1 cellular context compared by ENCODE assay signal in the genomic region with DNA sequence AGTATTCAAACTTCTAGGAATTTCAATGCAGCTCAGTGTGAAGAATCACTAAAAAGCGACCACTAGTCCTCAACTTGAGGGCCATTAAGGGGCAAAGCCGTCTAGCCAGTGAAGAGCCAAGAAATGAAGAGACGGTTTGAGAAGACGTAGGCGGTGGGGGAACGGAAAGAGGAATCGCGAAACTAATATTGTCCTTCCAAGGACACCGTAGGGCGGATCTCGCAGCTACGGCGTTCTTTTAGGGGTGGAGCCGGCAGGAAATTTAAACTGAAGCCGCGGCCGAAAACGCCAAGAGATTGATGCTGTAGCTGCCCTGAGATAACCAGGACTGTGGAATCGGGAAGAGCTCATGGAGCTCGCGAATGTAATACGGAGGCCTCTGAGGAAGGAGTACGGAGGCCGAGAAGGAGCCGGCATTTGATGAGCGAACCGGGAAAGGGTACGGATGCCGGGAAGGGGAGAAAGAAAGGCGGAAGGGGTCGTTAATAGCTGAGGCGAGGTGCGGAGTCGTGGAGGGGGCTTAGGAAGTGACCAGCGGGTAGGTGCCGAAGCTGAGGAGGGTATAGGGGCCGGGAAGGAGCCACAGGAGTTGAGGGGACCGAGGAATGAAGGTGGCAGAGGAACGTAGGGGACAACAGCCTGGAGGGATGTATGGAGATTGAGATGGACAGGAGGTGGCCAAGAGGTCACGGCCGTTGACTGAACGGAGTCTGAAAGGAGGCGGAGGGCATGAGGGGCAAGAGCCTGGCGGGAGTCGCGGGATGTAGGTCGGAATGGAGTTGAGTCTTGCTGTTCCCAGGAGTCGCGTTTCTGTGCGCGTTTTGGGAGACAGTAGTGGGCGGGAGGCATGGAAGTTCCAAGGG.
TF ChIP-seq lines count a peak whose summit lies in the region.

A gene with protein sequence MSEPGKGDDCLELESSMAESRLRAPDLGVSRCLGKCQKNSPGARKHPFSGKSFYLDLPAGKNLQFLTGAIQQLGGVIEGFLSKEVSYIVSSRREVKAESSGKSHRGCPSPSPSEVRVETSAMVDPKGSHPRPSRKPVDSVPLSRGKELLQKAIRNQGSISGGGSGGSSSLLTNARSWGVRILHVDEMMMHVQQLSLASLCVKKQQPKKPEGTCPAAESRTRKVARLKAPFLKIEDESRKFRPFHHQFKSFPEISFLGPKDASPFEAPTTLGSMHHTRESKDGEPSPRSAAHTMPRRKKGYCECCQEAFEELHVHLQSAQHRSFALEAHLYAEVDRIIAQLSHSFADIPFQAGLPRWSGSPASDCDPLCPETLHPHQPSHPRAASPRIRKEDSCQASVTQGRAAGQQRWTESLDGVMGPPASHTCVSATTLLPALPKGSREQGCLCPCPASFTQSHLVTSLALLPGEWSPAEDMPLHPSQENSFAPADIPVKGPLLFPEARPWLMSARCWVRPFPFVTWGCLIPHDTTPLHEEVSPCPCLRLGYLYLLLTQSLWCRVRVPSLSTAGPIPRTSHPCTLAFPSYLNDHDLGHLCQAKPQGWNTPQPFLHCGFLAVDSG (plus strand): TSS at position 265 of the 863 bp plus-strand sequence. CDS start 156 bp downstream, at position 421.

TF ChIP-seq in HepG2, 621 proteins besides CTCF, POLR2A, EP300 and RAD21 (continued from another document and continues in another):
- TF ChIP-seq, protein P1, sequence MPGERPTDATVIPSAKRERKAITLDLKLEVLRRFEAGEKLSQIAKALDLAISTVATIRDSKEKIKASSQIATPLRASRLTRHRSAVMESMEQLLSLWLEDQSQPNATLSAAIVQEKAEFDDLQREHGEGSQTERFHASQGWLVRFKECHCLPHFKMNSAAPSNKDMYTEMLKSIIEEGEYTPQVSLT (CRISPR knock-in tag; IDR thresholded peaks at IDR 0.05; ENCODE audit: borderline replicate concordance, low read depth) = no peak
- TF ChIP-seq NFIB (CRISPR knock-in tag; IDR thresholded peaks at IDR 0.05; ENCODE audit: borderline replicate concordance) = no peak
- TF ChIP-seq FOXA3 (CRISPR knock-in tag; IDR thresholded peaks at IDR 0.05) = peak; percentile 59
- TF ChIP-seq, protein P2, sequence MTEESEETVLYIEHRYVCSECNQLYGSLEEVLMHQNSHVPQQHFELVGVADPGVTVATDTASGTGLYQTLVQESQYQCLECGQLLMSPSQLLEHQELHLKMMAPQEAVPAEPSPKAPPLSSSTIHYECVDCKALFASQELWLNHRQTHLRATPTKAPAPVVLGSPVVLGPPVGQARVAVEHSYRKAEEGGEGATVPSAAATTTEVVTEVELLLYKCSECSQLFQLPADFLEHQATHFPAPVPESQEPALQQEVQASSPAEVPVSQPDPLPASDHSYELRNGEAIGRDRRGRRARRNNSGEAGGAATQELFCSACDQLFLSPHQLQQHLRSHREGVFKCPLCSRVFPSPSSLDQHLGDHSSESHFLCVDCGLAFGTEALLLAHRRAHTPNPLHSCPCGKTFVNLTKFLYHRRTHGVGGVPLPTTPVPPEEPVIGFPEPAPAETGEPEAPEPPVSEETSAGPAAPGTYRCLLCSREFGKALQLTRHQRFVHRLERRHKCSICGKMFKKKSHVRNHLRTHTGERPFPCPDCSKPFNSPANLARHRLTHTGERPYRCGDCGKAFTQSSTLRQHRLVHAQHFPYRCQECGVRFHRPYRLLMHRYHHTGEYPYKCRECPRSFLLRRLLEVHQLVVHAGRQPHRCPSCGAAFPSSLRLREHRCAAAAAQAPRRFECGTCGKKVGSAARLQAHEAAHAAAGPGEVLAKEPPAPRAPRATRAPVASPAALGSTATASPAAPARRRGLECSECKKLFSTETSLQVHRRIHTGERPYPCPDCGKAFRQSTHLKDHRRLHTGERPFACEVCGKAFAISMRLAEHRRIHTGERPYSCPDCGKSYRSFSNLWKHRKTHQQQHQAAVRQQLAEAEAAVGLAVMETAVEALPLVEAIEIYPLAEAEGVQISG (CRISPR knock-in tag; IDR thresholded peaks at IDR 0.05) = peak; percentile 83
- TF ChIP-seq, protein P3, sequence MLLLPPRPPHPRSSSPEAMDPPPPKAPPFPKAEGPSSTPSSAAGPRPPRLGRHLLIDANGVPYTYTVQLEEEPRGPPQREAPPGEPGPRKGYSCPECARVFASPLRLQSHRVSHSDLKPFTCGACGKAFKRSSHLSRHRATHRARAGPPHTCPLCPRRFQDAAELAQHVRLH (CRISPR knock-in tag; IDR thresholded peaks at IDR 0.05; ENCODE audit: borderline replicate concordance, low read depth) = peak; percentile 83; the same call in 1 of the 2 replicates
- peak; percentile 53; the same call in 1 of the 2 replicates for TF ChIP-seq SP2 (CRISPR knock-in tag; IDR thresholded peaks at IDR 0.05)
- TF ChIP-seq, protein P4, sequence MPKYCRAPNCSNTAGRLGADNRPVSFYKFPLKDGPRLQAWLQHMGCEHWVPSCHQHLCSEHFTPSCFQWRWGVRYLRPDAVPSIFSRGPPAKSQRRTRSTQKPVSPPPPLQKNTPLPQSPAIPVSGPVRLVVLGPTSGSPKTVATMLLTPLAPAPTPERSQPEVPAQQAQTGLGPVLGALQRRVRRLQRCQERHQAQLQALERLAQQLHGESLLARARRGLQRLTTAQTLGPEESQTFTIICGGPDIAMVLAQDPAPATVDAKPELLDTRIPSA (CRISPR knock-in tag; IDR thresholded peaks at IDR 0.05; ENCODE audit: borderline replicate concordance) = peak; percentile 85; the same call in 1 of the 2 replicates
- peak; percentile 41; the same call in 1 of the 2 replicates for TF ChIP-seq MAZ (IDR thresholded peaks at IDR 0.05; ENCODE audit: borderline replicate concordance, low read depth, low read length)
- TF ChIP-seq MAZ (CRISPR knock-in tag; IDR thresholded peaks at IDR 0.05; ENCODE audit: low read depth) = no peak; the same call in 1 of the 2 replicates
- TF ChIP-seq ZNF232 (CRISPR knock-in tag; IDR thresholded peaks at IDR 0.05; ENCODE audit: borderline replicate concordance) = peak; percentile 65; the same call in 1 of the 2 replicates
- peak; percentile 64; the same call in 1 of the 2 replicates for TF ChIP-seq PPARG (CRISPR knock-in tag; conservative IDR thresholded peaks at IDR 0.05)
- TF ChIP-seq KLF15 (CRISPR knock-in tag; IDR thresholded peaks at IDR 0.05; ENCODE audit: borderline replicate concordance) = peak; percentile 46; the same call in 1 of the 2 replicates
- TF ChIP-seq, protein P5, sequence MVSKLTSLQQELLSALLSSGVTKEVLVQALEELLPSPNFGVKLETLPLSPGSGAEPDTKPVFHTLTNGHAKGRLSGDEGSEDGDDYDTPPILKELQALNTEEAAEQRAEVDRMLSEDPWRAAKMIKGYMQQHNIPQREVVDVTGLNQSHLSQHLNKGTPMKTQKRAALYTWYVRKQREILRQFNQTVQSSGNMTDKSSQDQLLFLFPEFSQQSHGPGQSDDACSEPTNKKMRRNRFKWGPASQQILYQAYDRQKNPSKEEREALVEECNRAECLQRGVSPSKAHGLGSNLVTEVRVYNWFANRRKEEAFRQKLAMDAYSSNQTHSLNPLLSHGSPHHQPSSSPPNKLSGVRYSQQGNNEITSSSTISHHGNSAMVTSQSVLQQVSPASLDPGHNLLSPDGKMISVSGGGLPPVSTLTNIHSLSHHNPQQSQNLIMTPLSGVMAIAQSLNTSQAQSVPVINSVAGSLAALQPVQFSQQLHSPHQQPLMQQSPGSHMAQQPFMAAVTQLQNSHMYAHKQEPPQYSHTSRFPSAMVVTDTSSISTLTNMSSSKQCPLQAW (CRISPR knock-in tag; IDR thresholded peaks at IDR 0.05) = peak; percentile 96
- no peak for TF ChIP-seq ZNF34 (CRISPR knock-in tag; IDR thresholded peaks at IDR 0.05; ENCODE audit: borderline replicate concordance)
- TF ChIP-seq ZNF264 (CRISPR knock-in tag; IDR thresholded peaks at IDR 0.05) = no peak
- TF ChIP-seq, protein P6, sequence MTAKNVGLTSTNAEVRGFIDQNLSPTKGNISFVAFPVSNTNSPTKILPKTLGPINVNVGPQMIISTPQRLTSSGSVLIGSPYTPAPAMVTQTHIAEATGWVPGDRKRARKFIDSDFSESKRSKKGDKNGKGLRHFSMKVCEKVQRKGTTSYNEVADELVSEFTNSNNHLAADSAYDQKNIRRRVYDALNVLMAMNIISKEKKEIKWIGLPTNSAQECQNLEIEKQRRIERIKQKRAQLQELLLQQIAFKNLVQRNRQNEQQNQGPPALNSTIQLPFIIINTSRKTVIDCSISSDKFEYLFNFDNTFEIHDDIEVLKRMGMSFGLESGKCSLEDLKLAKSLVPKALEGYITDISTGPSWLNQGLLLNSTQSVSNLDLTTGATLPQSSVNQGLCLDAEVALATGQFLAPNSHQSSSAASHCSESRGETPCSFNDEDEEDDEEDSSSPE (CRISPR knock-in tag; IDR thresholded peaks at IDR 0.05) = peak; percentile 98
- TF ChIP-seq ZNF768 (CRISPR knock-in tag; IDR thresholded peaks at IDR 0.05) = peak; percentile 29; the same call in 1 of the 2 replicates
- TF ChIP-seq, protein P7, sequence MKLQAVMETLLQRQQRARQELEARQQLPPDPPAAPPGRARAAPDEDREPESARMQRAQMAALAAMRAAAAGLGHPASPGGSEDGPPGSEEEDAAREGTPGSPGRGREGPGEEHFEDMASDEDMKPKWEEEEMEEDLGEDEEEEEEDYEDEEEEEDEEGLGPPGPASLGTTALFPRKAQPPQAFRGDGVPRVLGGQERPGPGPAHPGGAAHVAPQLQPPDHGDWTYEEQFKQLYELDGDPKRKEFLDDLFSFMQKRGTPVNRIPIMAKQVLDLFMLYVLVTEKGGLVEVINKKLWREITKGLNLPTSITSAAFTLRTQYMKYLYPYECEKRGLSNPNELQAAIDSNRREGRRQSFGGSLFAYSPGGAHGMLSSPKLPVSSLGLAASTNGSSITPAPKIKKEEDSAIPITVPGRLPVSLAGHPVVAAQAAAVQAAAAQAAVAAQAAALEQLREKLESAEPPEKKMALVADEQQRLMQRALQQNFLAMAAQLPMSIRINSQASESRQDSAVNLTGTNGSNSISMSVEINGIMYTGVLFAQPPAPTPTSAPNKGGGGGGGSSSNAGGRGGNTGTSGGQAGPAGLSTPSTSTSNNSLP (IDR thresholded peaks at IDR 0.05; ENCODE audit: low read depth, low read length) = peak; percentile 19; the same call in 1 of the 2 replicates
- no peak for TF ChIP-seq FOXP1 (IDR thresholded peaks at IDR 0.05)
- TF ChIP-seq FOXP1 (CRISPR knock-in tag; IDR thresholded peaks at IDR 0.05) = no peak
- TF ChIP-seq, protein P8, sequence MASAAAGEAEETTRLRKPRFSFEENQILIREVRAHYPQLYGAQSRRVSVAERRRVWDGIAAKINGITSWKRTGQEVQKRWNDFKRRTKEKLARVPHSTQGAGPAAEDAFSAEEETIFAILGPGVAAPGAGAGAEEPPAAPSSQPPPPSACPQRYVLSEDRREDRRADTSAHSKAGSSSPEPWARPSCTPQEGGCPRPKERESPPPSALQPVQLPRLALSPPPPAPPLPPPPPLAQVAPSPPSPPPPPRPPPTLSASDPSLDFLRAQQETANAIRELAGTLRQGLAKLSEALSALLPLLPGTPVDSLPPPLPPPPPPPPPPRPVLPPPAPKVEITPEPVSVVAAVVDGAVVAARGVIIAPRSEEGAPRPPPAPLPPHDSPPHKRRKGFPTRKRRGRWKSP (CRISPR knock-in tag; IDR thresholded peaks at IDR 0.05) = 0 out of 2 replicates have a peak, but pooled peaks have one; percentile 42
- peak; percentile 87; the same call in 1 of the 2 replicates for TF ChIP-seq ETV5 (CRISPR knock-in tag; IDR thresholded peaks at IDR 0.05; ENCODE audit: borderline replicate concordance)
- 0 out of 2 replicates have a peak, but pooled peaks have one; percentile 21 for TF ChIP-seq RFX3 (CRISPR knock-in tag; IDR thresholded peaks at IDR 0.05)
- no peak for TF ChIP-seq GLI4 (CRISPR knock-in tag; IDR thresholded peaks at IDR 0.05; ENCODE audit: borderline replicate concordance)
- no peak for TF ChIP-seq ZNF644 (CRISPR knock-in tag; IDR thresholded peaks at IDR 0.05; ENCODE audit: low read depth)
- no peak for TF ChIP-seq ZNF850 (CRISPR knock-in tag; conservative IDR thresholded peaks at IDR 0.05)
- TF ChIP-seq, protein P9, sequence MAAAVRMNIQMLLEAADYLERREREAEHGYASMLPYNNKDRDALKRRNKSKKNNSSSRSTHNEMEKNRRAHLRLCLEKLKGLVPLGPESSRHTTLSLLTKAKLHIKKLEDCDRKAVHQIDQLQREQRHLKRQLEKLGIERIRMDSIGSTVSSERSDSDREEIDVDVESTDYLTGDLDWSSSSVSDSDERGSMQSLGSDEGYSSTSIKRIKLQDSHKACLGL (CRISPR knock-in tag; IDR thresholded peaks at IDR 0.05) = peak; percentile 77
- TF ChIP-seq SOX6 (IDR thresholded peaks at IDR 0.05) = no peak
- peak; percentile 76 for TF ChIP-seq SOX6 (CRISPR knock-in tag; IDR thresholded peaks at IDR 0.05)
- TF ChIP-seq SMAD3 (CRISPR knock-in tag; IDR thresholded peaks at IDR 0.05) = peak; percentile 92
- TF ChIP-seq, protein P10, sequence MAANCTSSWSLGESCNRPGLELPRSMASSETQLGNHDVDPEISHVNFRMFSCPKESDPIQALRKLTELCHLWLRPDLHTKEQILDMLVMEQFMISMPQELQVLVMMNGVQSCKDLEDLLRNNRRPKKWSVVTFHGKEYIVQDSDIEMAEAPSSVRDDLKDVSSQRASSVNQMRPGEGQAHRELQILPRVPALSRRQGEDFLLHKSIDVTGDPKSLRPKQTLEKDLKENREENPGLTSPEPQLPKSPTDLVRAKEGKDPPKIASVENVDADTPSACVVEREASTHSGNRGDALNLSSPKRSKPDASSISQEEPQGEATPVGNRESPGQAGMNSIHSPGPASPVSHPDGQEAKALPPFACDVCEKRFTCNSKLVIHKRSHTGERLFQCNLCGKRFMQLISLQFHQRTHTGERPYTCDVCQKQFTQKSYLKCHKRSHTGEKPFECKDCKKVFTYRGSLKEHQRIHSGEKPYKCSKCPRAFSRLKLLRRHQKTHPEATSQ (CRISPR knock-in tag; IDR thresholded peaks at IDR 0.05; ENCODE audit: borderline replicate concordance) = peak; percentile 33; the same call in 1 of the 2 replicates
- TF ChIP-seq KLF16 (CRISPR knock-in tag; IDR thresholded peaks at IDR 0.05) = peak; percentile 36 to 94; a peak in 2 of 4 replicates
- TF ChIP-seq, protein P11, sequence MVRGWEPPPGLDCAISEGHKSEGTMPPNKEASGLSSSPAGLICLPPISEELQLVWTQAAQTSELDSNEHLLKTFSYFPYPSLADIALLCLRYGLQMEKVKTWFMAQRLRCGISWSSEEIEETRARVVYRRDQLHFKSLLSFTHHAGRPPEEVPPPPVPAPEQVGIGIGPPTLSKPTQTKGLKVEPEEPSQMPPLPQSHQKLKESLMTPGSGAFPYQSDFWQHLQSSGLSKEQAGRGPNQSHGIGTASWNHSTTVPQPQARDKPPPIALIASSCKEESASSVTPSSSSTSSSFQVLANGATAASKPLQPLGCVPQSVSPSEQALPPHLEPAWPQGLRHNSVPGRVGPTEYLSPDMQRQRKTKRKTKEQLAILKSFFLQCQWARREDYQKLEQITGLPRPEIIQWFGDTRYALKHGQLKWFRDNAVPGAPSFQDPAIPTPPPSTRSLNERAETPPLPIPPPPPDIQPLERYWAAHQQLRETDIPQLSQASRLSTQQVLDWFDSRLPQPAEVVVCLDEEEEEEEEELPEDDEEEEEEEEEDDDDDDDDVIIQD (CRISPR knock-in tag; IDR thresholded peaks at IDR 0.05; ENCODE audit: low read depth) = peak; percentile 49; the same call in 1 of the 2 replicates
- TF ChIP-seq ZNF776 (CRISPR knock-in tag; IDR thresholded peaks at IDR 0.05) = peak; percentile 96
- TF ChIP-seq ATF1 (CRISPR knock-in tag; IDR thresholded peaks at IDR 0.05) = peak; percentile 88
- peak; percentile 71 for TF ChIP-seq ZNF781 (CRISPR knock-in tag; IDR thresholded peaks at IDR 0.05; ENCODE audit: borderline replicate concordance, not compliant biosample characterization)
- TF ChIP-seq, protein P12, sequence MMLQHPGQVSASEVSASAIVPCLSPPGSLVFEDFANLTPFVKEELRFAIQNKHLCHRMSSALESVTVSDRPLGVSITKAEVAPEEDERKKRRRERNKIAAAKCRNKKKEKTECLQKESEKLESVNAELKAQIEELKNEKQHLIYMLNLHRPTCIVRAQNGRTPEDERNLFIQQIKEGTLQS (CRISPR knock-in tag; IDR thresholded peaks at IDR 0.05) = 0 out of 2 replicates have a peak, but pooled peaks have one; percentile 19
- TF ChIP-seq ZNF672 (CRISPR knock-in tag; IDR thresholded peaks at IDR 0.05) = no peak
- TF ChIP-seq SP4 (CRISPR knock-in tag; IDR thresholded peaks at IDR 0.05) = peak; percentile 54
